ENCODE assay signal across 15 cellular contexts in the genomic region with DNA sequence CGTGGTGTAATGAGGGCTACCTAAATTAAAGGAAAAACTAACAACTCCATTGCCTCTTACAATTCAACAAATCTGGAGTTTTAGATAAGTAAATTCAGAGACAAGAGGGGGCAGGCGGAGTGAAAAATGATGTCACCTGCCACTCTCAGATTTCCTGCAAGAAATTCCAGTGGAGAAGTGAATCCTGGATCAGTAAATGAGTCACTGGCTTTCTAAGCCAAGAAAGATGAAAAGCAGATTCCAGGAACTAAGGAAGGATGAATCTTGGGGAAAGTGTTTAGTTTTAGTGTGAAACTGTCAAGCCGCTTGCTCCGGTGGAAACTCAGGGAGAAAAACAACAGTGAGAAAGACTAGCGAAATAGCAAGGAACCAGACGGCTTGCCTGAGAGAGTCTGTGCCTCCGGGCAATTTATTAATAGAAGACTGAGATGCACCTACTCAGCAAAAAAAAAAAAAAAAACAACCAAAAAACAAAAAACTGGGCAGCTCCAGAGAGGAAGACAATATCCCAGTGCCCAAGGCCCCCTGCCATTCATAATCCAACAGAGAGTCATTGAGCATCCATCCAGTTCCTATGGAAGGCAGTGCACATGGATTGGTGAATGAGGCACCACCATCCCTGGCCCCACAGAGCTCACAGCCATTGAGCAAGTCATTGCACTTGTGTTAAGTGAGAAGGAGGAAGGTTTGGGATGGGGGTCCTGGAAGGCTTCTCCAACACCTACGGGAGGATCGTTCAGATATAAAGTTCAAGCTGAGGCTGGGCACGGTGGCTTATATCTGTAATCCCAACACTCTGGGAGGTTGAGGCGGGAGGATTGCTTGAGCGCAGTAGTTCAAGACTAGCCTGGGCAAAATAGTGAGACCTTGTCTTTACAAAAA. TPM values are rescaled to one million over a fixed set of nuclear protein-coding genes. Genes with fewer than 3 reads are reported as not detected.
DNase-seq lines count a peak whose midpoint lies in the region; ATAC-seq and TF ChIP-seq lines count a peak whose summit lies in the region.
"Had no signal": no experiment of that assay in that cellular context is flagged by ENCODE, and none has a peak within 500 bp of the region (broad histone marks: within the 10 kb centered on the region; RNA-seq: fewer than 3 reads in every experiment).

No MANE protein-coding gene starts in this region.

- POLR2A ChIA-PET in activated CD8-positive, alpha-beta T cell treated with anti-CD3 and anti-CD28 coated beads for 36 hours (lab: Charles Lee): interaction anchor here (1.1 to 3.3 kb wide), 3 partner anchors 18 to 151 kb away, joined by 3 to 8 read pairs (median 4); a partner anchor contains a TSS

- peak; percentile 24; the same call in 1 of the 3 replicates for ATAC-seq in RWPE2 (ENCODE audit: low read depth)
- ATAC-seq in activated CD8-positive, alpha-beta T cell treated with anti-CD3 and anti-CD28 coated beads for 36 hours: no peak
- ATAC-seq: activated CD8-positive, alpha-beta memory T cell treated with anti-CD3 and anti-CD28 coated beads, Interleukin-2, amount 10 ng/mL, durations not matched to agents 7 days and 5 days; GM23338; lower lobe of right lung had no signal

- H3K9me3 ChIP-seq in RWPE2 (ENCODE audit: severe bottlenecking): no peaks in the 10 kb centered on the region
- H3K9me3 ChIP-seq: lower lobe of right lung had no signal

- H3K27me3 ChIP-seq in RWPE2 (ENCODE audit: insufficient read depth, poor library complexity, severe bottlenecking): no peaks in the 10 kb centered on the region

- TF ChIP-seq CTCF in RWPE2 (IDR thresholded peaks at IDR 0.05; ENCODE audit: poor library complexity, severe bottlenecking) (no peak), fibroblast of mammary gland (conservative IDR thresholded peaks at IDR 0.05; ENCODE audit: control insufficient read depth, insufficient read depth, low read depth, low read length) (no peak)
- no peak for TF ChIP-seq CTCF in activated CD8-positive, alpha-beta T cell treated with anti-CD3 and anti-CD28 coated beads for 36 hours (IDR thresholded peaks at IDR 0.05)

- CTCF ChIA-PET in activated CD8-positive, alpha-beta T cell treated with anti-CD3 and anti-CD28 coated beads for 36 hours (lab: Charles Lee): interaction anchor here (0.8 to 7.4 kb wide), 16 partner anchors 9 to 151 kb away, joined by 3 to 142 read pairs (median 4); a partner anchor contains a TSS

- H3K9me3 Mint-ChIP-seq in activated CD8-positive, alpha-beta T cell treated with anti-CD3 and anti-CD28 coated beads for 36 hours: no peaks in the 10 kb centered on the region
- H3K9me3 Mint-ChIP-seq: GM23338; T-helper 1 cell treated with Interleukin-12 subunit alpha and Interleukin-12 subunit beta and Interleukin-4 antibody, amounts not matched to agents 30 μg/mL and 1 μg/mL, for 36 hours had no signal

- H3K27ac Mint-ChIP-seq in activated CD8-positive, alpha-beta T cell treated with anti-CD3 and anti-CD28 coated beads for 36 hours: no peak overlapping the region
- H3K27ac Mint-ChIP-seq: GM23338; T-helper 1 cell treated with Interleukin-12 subunit alpha and Interleukin-12 subunit beta and Interleukin-4 antibody, amounts not matched to agents 30 μg/mL and 1 μg/mL, for 36 hours had no signal

- no peaks in the 10 kb centered on the region for H3K36me3 ChIP-seq in RWPE2 (ENCODE audit: low read depth)
- H3K36me3 ChIP-seq: lower lobe of right lung had no signal

- peak overlapping the region; percentile 37 for H3K27ac ChIP-seq in RWPE2 (ENCODE audit: poor library complexity, severe bottlenecking)
- H3K27ac ChIP-seq: lower lobe of right lung had no signal

- no peaks in the 10 kb centered on the region for H3K27me3 Mint-ChIP-seq in activated CD8-positive, alpha-beta T cell treated with anti-CD3 and anti-CD28 coated beads for 36 hours
- H3K27me3 Mint-ChIP-seq: activated CD8-positive, alpha-beta memory T cell treated with anti-CD3 and anti-CD28 coated beads, Interleukin-2, amount 10 ng/mL, durations not matched to agents 7 days and 5 days had no signal

- H3K4me3 ChIP-seq in RWPE2 (ENCODE audit: severe bottlenecking) (no peak overlapping the region), fibroblast of mammary gland (ENCODE audit: control insufficient read depth, low read depth, low read length) (no peak overlapping the region)
- H3K4me3 ChIP-seq: GM23338, lower lobe of right lung had no signal

- DNase-seq in GM03348 (ENCODE audit: low spot score): peak; percentile 73
- no peak for DNase-seq in RWPE2 (ENCODE audit: low spot score)
- DNase-seq in fibroblast of mammary gland (ENCODE audit: low read depth): peak; percentile 73
- DNase-seq in pulmonary artery endothelial cell (ENCODE audit: low read depth, low spot score): peak; percentile 39
- DNase-seq in activated CD8-positive, alpha-beta T cell treated with anti-CD3 and anti-CD28 coated beads for 36 hours: no peak
- DNase-seq in GDM1 (lab: John Stamatoyannopoulos, UW): no peak
- DNase-seq in NCI-H446 treated with DMSO at 0.1 percent for 48 hours (lab: John Stamatoyannopoulos, UW): no peak
- DNase-seq in NCI-H526 treated with DMSO at 0.1 percent for 48 hours (lab: John Stamatoyannopoulos, UW): no peak
- DNase-seq: activated CD8-positive, alpha-beta memory T cell treated with anti-CD3 and anti-CD28 coated beads, Interleukin-2, amount 10 ng/mL, durations not matched to agents 7 days and 5 days; DMS79; lower lobe of right lung; NCI-H774 had no signal

- H3K4me1 ChIP-seq in RWPE2 (ENCODE audit: insufficient read depth, poor library complexity, severe bottlenecking): peaks cover 13% of the 10 kb centered on the region

- intact Hi-C loops in activated CD8-positive, alpha-beta T cell treated with anti-CD3 and anti-CD28 coated beads for 36 hours (cut with micrococcal nuclease): no loop called here

- no peak overlapping the region for H3K4me3 Mint-ChIP-seq in activated CD8-positive, alpha-beta T cell treated with anti-CD3 and anti-CD28 coated beads for 36 hours
- H3K4me3 Mint-ChIP-seq: activated CD8-positive, alpha-beta memory T cell treated with anti-CD3 and anti-CD28 coated beads, Interleukin-2, amount 10 ng/mL, durations not matched to agents 7 days and 5 days; GM23338; T-helper 1 cell treated with Interleukin-12 subunit alpha and Interleukin-12 subunit beta and Interleukin-4 antibody, amounts not matched to agents 30 μg/mL and 1 μg/mL, for 36 hours had no signal

- H3K4me1 Mint-ChIP-seq in activated CD8-positive, alpha-beta T cell treated with anti-CD3 and anti-CD28 coated beads for 36 hours (ENCODE audit: low read depth): peaks cover 15% of the 10 kb centered on the region
- H3K4me1 Mint-ChIP-seq: GM23338 had no signal

- H3K36me3 Mint-ChIP-seq in activated CD8-positive, alpha-beta T cell treated with anti-CD3 and anti-CD28 coated beads for 36 hours (ENCODE audit: low read depth): no peaks in the 10 kb centered on the region
- H3K36me3 Mint-ChIP-seq: activated CD8-positive, alpha-beta memory T cell treated with anti-CD3 and anti-CD28 coated beads, Interleukin-2, amount 10 ng/mL, durations not matched to agents 7 days and 5 days had no signal

RNA-seq across cellular contexts. Expression of a gene that starts 12.1 kb away (rescaled TPM):
- 45.7 and 54.2 TPM in 2 replicates for total RNA-seq in pulmonary artery endothelial cell
- 10 to 100 TPM; 15.7 to 20.0 TPM for total RNA-seq in activated CD8-positive, alpha-beta T cell treated with anti-CD3 and anti-CD28 coated beads for 36 hours

RNA-seq across cellular contexts. Expression of a gene that starts 33.2 kb away (rescaled TPM):
- not detected in 2 replicates for total RNA-seq in pulmonary artery endothelial cell
- not detected for total RNA-seq in activated CD8-positive, alpha-beta T cell treated with anti-CD3 and anti-CD28 coated beads for 36 hours
- total RNA-seq: activated CD8-positive, alpha-beta memory T cell treated with anti-CD3 and anti-CD28 coated beads, Interleukin-2, amount 10 ng/mL, durations not matched to agents 7 days and 5 days; GM23338; skeletal muscle tissue had no signal

RNA-seq across cellular contexts. Expression of a gene that starts 35.6 kb away (rescaled TPM):
- 82.2 and 91.8 TPM in 2 replicates for total RNA-seq in pulmonary artery endothelial cell
- 10 to 100 TPM; 17.5 to 18.2 TPM for total RNA-seq in activated CD8-positive, alpha-beta T cell treated with anti-CD3 and anti-CD28 coated beads for 36 hours

RNA-seq across cellular contexts. Expression of a gene that starts 45.8 kb away (rescaled TPM):
- total RNA-seq in pulmonary artery endothelial cell: 25.1 and 35.3 TPM in 2 replicates
- 10 to 100 TPM; 47.4 to 50.6 TPM for total RNA-seq in activated CD8-positive, alpha-beta T cell treated with anti-CD3 and anti-CD28 coated beads for 36 hours

Comparison
In these comparisons a context has a peak if more than half of its experiments do, and no peak if none do; other contexts are left out.
1. DNase-seq: peak in GM03348 (single experiment), fibroblast of mammary gland (single experiment) and pulmonary artery endothelial cell (single experiment); none in RWPE2 (single experiment), activated CD8-positive, alpha-beta T cell treated with anti-CD3 and anti-CD28 coated beads for 36 hours (single experiment), GDM1 (single experiment), NCI-H446 treated with DMSO at 0.1 percent for 48 hours (single experiment) and NCI-H526 treated with DMSO at 0.1 percent for 48 hours (single experiment).